Comparison of ENCODE assay signal across 24 cellular contexts in the genomic region with DNA sequence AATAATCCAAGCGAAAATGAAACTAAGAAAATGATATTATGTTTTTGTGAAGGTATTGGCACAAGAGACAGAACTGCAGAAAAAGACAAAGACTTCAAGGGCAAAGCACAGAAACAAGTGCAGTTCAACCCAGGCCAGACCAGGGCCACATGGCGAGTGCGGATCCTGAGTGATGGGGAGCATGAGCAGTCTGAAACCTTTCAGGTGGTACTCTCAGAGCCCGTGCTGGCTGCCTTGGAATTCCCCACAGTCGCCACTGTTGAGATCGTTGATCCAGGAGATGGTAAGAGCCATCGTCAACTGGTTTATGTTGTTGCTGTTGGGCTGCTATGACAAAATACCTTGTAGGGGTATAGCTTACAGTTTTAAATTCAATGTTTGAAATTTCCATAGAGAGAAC.
"Had no signal": no experiment of that assay in that cellular context is flagged by ENCODE, and none has a peak within 500 bp of the region (broad histone marks: within the 10 kb centered on the region; RNA-seq: fewer than 3 reads in every experiment).

No MANE protein-coding gene starts in this region.

- H3K9me3 ChIP-seq: heart left ventricle, psoas muscle, spleen, testis, tibial nerve, upper lobe of right lung, vagina had no signal

- ATAC-seq: effector memory CD8-positive, alpha-beta T cell; heart left ventricle; left colon; left ventricle myocardium superior; psoas muscle; sciatic nerve; stimulated activated memory B cell treated with anti-CD40 and anti-IgM and Interleukin-4, amounts not matched to agents 10 μg/mL and 1 μg/mL and 100 μg/mL, for 72 hours; stimulated activated naive CD8-positive, alpha-beta T cell treated with anti-CD3 and anti-CD28 coated beads, Interleukin-15, amount 100 ng/mL, for 72 hours; upper lobe of right lung had no signal

- H3K27me3 ChIP-seq: spleen, testis, tibial nerve, upper lobe of right lung, vagina had no signal

- H3K4me3 Mint-ChIP-seq: dendritic cell treated with granulocyte-macrophage colony-stimulating factor and Interleukin-4, amounts not matched to agents 40 ng/mL and 50 ng/mL, for 4 days; effector memory CD8-positive, alpha-beta T cell; nephron; stimulated activated memory B cell treated with anti-CD40 and anti-IgM and Interleukin-4, amounts not matched to agents 10 μg/mL and 1 μg/mL and 100 μg/mL, for 72 hours; stimulated activated naive CD8-positive, alpha-beta T cell treated with anti-CD3 and anti-CD28 coated beads, Interleukin-15, amount 100 ng/mL, for 72 hours had no signal

- H3K4me1 ChIP-seq: heart left ventricle, psoas muscle, spleen, testis, upper lobe of right lung, vagina had no signal

- DNase-seq: effector memory CD8-positive, alpha-beta T cell; erythroblast; foreskin melanocyte; heart left ventricle; hippocampal formation; left colon; left ventricle myocardium superior; mesendoderm; naive B cell; psoas muscle; retina; spleen; stimulated activated CD4-positive, alpha-beta T cell treated with anti-CD3 and anti-CD28 coated beads, Interleukin-15, amount 100 ng/mL, for 24 hours; stimulated activated CD4-positive, alpha-beta T cell treated with anti-CD3 and anti-CD28 coated beads, Interleukin-1b, Interleukin-23, amount 100 ng/mL, for 48 hours; stimulated activated CD4-positive, alpha-beta T cell treated with anti-CD3 and anti-CD28 coated beads, Interleukin-4, amount 100 ng/mL, for 24 hours; stimulated activated naive CD8-positive, alpha-beta T cell treated with anti-CD3 and anti-CD28 coated beads, Interleukin-15, amount 100 ng/mL, for 72 hours; testis; upper lobe of right lung had no signal

- H3K36me3 Mint-ChIP-seq: naive B cell; stimulated activated memory B cell treated with anti-CD40 and anti-IgM and Interleukin-4, amounts not matched to agents 10 μg/mL and 1 μg/mL and 100 μg/mL, for 72 hours had no signal

- H3K4me1 Mint-ChIP-seq: naive B cell; stimulated activated memory B cell treated with anti-CD40 and anti-IgM and Interleukin-4, amounts not matched to agents 10 μg/mL and 1 μg/mL and 100 μg/mL, for 72 hours; stimulated activated naive CD8-positive, alpha-beta T cell treated with anti-CD3 and anti-CD28 coated beads, Interleukin-15, amount 100 ng/mL, for 72 hours had no signal

- H3K9me3 Mint-ChIP-seq: dendritic cell treated with granulocyte-macrophage colony-stimulating factor and Interleukin-4, amounts not matched to agents 40 ng/mL and 50 ng/mL, for 4 days; naive B cell; nephron; stimulated activated memory B cell treated with anti-CD40 and anti-IgM and Interleukin-4, amounts not matched to agents 10 μg/mL and 1 μg/mL and 100 μg/mL, for 72 hours; stimulated activated naive CD8-positive, alpha-beta T cell treated with anti-CD3 and anti-CD28 coated beads, Interleukin-15, amount 100 ng/mL, for 72 hours had no signal

- H3K27ac Mint-ChIP-seq: dendritic cell treated with granulocyte-macrophage colony-stimulating factor and Interleukin-4, amounts not matched to agents 40 ng/mL and 50 ng/mL, for 4 days; effector memory CD8-positive, alpha-beta T cell; nephron; stimulated activated memory B cell treated with anti-CD40 and anti-IgM and Interleukin-4, amounts not matched to agents 10 μg/mL and 1 μg/mL and 100 μg/mL, for 72 hours; stimulated activated naive CD8-positive, alpha-beta T cell treated with anti-CD3 and anti-CD28 coated beads, Interleukin-15, amount 100 ng/mL, for 72 hours had no signal

- H3K4me3 ChIP-seq: heart left ventricle, psoas muscle, spleen, testis, tibial nerve, upper lobe of right lung, vagina had no signal

- H3K27ac ChIP-seq: heart left ventricle, psoas muscle, spleen, testis, tibial nerve, upper lobe of right lung, vagina had no signal

- H3K36me3 ChIP-seq: heart left ventricle, spleen, tibial nerve, upper lobe of right lung, vagina had no signal

- H3K27me3 Mint-ChIP-seq: dendritic cell treated with granulocyte-macrophage colony-stimulating factor and Interleukin-4, amounts not matched to agents 40 ng/mL and 50 ng/mL, for 4 days; naive B cell; stimulated activated naive CD8-positive, alpha-beta T cell treated with anti-CD3 and anti-CD28 coated beads, Interleukin-15, amount 100 ng/mL, for 72 hours had no signal
